In genomic region chr16:48538746-48539484, GRCh38 we compare ENCODE assay signal across 1 cellular context.
TF ChIP-seq lines count a peak whose summit lies in the region.

No MANE protein-coding gene starts in this region.

TF ChIP-seq in HepG2, 621 proteins besides CTCF, POLR2A, EP300 and RAD21 (continued from another document):
- TF ChIP-seq PAF1 (CRISPR knock-in tag; IDR thresholded peaks at IDR 0.05) (peak; percentile 24; the same call in 1 of the 2 replicates), ARID5B (CRISPR knock-in tag; IDR thresholded peaks at IDR 0.05) (peak; percentile 28; the same call in 1 of the 2 replicates), GLI4 (CRISPR knock-in tag; IDR thresholded peaks at IDR 0.05; ENCODE audit: borderline replicate concordance) (no peak), IRF9 (CRISPR knock-in tag; IDR thresholded peaks at IDR 0.05; ENCODE audit: borderline replicate concordance) (peak; percentile 82; the same call in 1 of the 2 replicates), FOXA3 (CRISPR knock-in tag; IDR thresholded peaks at IDR 0.05) (0 out of 2 replicates have a peak, but pooled peaks have one; percentile 7), MATR3 (CRISPR knock-in tag; IDR thresholded peaks at IDR 0.05) (no peak), ZNF17 (CRISPR knock-in tag; IDR thresholded peaks at IDR 0.05) (no peak), ZNF761 (CRISPR knock-in tag; conservative IDR thresholded peaks at IDR 0.05) (0 out of 2 replicates have a peak, but pooled peaks have one; percentile 26), BCLAF1 (IDR thresholded peaks at IDR 0.05) (no peak), TCF7 (IDR thresholded peaks at IDR 0.05; ENCODE audit: low read depth) (no peak), ZMYM3 (CRISPR knock-in tag; IDR thresholded peaks at IDR 0.05) (no peak), ZBTB38 (CRISPR knock-in tag; IDR thresholded peaks at IDR 0.05) (0 out of 2 replicates have a peak, but pooled peaks have one; percentile 28), ZNF687 (CRISPR knock-in tag; IDR thresholded peaks at IDR 0.05) (peak; percentile 66), ZNF343 (CRISPR knock-in tag; IDR thresholded peaks at IDR 0.05) (0 out of 2 replicates have a peak, but pooled peaks have one; percentile 41), ZBTB7A (CRISPR knock-in tag; IDR thresholded peaks at IDR 0.05) (no peak), NONO (IDR thresholded peaks at IDR 0.05) (no peak), NONO (CRISPR knock-in tag; conservative IDR thresholded peaks at IDR 0.05) (peak; percentile 32; the same call in 1 of the 2 replicates), ZNF678 (CRISPR knock-in tag; IDR thresholded peaks at IDR 0.05) (no peak), HDAC6 (IDR thresholded peaks at IDR 0.05; ENCODE audit: low read depth, low read length) (no peak), ZNF230 (CRISPR knock-in tag; IDR thresholded peaks at IDR 0.05) (peak; percentile 50; the same call in 1 of the 2 replicates), TSC22D2 (CRISPR knock-in tag; IDR thresholded peaks at IDR 0.05; ENCODE audit: borderline replicate concordance) (no peak), MTF1 (CRISPR knock-in tag; IDR thresholded peaks at IDR 0.05) (no peak), AGO2 (optimal IDR thresholded peaks at IDR 0.05; ENCODE audit: low read depth, low read length) (peak; percentile 21), ZNF335 (CRISPR knock-in tag; IDR thresholded peaks at IDR 0.05) (no peak), ELK4 (CRISPR knock-in tag; IDR thresholded peaks at IDR 0.05; ENCODE audit: borderline replicate concordance) (no peak), ZNF543 (CRISPR knock-in tag; IDR thresholded peaks at IDR 0.05) (0 out of 2 replicates have a peak, but pooled peaks have one; percentile 33)
